In genomic region chr14:105496831-105497591, GRCh38 we compare ENCODE assay signal across 23 cellular contexts. TPM values are rescaled to one million over a fixed set of nuclear protein-coding genes. Genes with fewer than 3 reads are reported as not detected.
DNase-seq lines count a peak whose midpoint lies in the region; ATAC-seq and TF ChIP-seq lines count a peak whose summit lies in the region.
"Had no signal": no experiment of that assay in that cellular context is flagged by ENCODE, and none has a peak within 500 bp of the region (broad histone marks: within the 10 kb centered on the region; RNA-seq: fewer than 3 reads in every experiment).

No MANE protein-coding gene starts in this region.

- WGBS in liver = 50% methylated on average over 32 of the region's 32 CpGs
- WGBS in upper lobe of left lung, 2 donors = 90 to 95% methylated on average over 8 to 32 of the region's 32 CpGs

- H3K27ac ChIP-seq in WERI-Rb-1 = peak overlapping the region; percentile 92
- H3K27ac ChIP-seq in liver (ENCODE audit: low read depth in 1 of 2, low read length in 2 of 2) = peak overlapping the region; percentile 77 to 87
- H3K27ac ChIP-seq in upper lobe of left lung = no peak overlapping the region

- no peaks in the 10 kb centered on the region for H3K27me3 ChIP-seq in WERI-Rb-1 (ENCODE audit: insufficient read depth, low read depth, severe bottlenecking)
- H3K27me3 ChIP-seq in liver (ENCODE audit: control insufficient read depth in 4 of 4, insufficient read depth in 4 of 4, low read length in 3 of 4) = no peaks in the 10 kb centered on the region
- H3K27me3 ChIP-seq in upper lobe of left lung = no peaks in the 10 kb centered on the region
- H3K27me3 ChIP-seq: BE2C had no signal

- H3K4me3 ChIP-seq in WERI-Rb-1 (ENCODE audit: low read depth, low read length) (no peak overlapping the region), liver (ENCODE audit: low read depth in 1 of 3, low read length in 3 of 3) (no peak overlapping the region), upper lobe of left lung (no peak overlapping the region)
- H3K4me3 ChIP-seq: mucosa of descending colon had no signal

- H3K36me3 ChIP-seq in WERI-Rb-1 (peaks cover 22% of the 10 kb centered on the region), liver (ENCODE audit: control insufficient read depth in 4 of 4, insufficient read depth in 3 of 4, low read depth in 1 of 4, low read length in 3 of 4) (no peaks in the 10 kb centered on the region), upper lobe of left lung (peaks cover 0 to 14% (median 5%) of the 10 kb centered on the region in 4 donors)

- H3K36me3 Mint-ChIP-seq in activated T-cell treated with anti-CD3 and anti-CD28 coated beads, Interleukin-2, amount 50 U/mL, for 4 hours (ENCODE audit: insufficient read depth) = no peaks in the 10 kb centered on the region
- H3K36me3 Mint-ChIP-seq in endothelial cell (ENCODE audit: low read depth, unreplicated experiment) = no peaks in the 10 kb centered on the region
- H3K36me3 Mint-ChIP-seq: brain had no signal

- H3K4me1 Mint-ChIP-seq in activated T-cell treated with anti-CD3 and anti-CD28 coated beads, Interleukin-2, amount 50 U/mL, for 4 hours (ENCODE audit: low read depth) = peaks cover 2% of the 10 kb centered on the region
- no peaks in the 10 kb centered on the region for H3K4me1 Mint-ChIP-seq in endothelial cell (ENCODE audit: unreplicated experiment)

- peaks cover 12 to 69% (median 53%) of the 10 kb centered on the region in 4 donors for H3K4me1 ChIP-seq in liver (ENCODE audit: control insufficient read depth in 4 of 4, insufficient read depth in 4 of 4, low read length in 3 of 4)
- peaks cover under 1 to 2% (median under 1%) of the 10 kb centered on the region in 4 donors for H3K4me1 ChIP-seq in upper lobe of left lung

- DNase-seq in activated T-cell treated with anti-CD3 and anti-CD28 coated beads, Interleukin-2, amount 50 U/mL, for 1 hour = peak; percentile 21
- DNase-seq in activated T-cell treated with anti-CD3 and anti-CD28 coated beads, Interleukin-2, amount 50 U/mL, for 4 hours = no peak
- no peak for DNase-seq in WERI-Rb-1
- peak; percentile 15 to 83 for DNase-seq in upper lobe of left lung
- no peak for DNase-seq in DMS79 (lab: John Stamatoyannopoulos, UW)
- no peak for DNase-seq in RPMI8226
- no peak for DNase-seq in endothelial cell (ENCODE audit: low spot score)
- DNase-seq: activated CD4-positive, alpha-beta T cell treated with anti-CD3 and anti-CD28 coated beads, Interleukin-2, amount 50 U/mL, for 4 hours; activated gamma-delta T cell treated with Interleukin-2 at 50 U/mL for 16 hours; BE2C; foreskin melanocyte; HCEC 1CT; NCI-H1048; NCI-H187; NCI-H526 had no signal

- TF ChIP-seq CTCF in WERI-Rb-1 (IDR thresholded peaks at IDR 0.05; ENCODE audit: low read depth, low read length) = no peak
- no peak for TF ChIP-seq CTCF in liver (IDR thresholded peaks at IDR 0.05; ENCODE audit: low read depth, low read length, missing input control)
- TF ChIP-seq CTCF in upper lobe of left lung (IDR thresholded peaks at IDR 0.05) = no peak
- TF ChIP-seq CTCF in endothelial cell (IDR thresholded peaks at IDR 0.05; ENCODE audit: unreplicated experiment) = no peak

- H3K9ac ChIP-seq in liver (ENCODE audit: low read depth in 1 of 2, low read length in 2 of 2) = peak overlapping the region in 1 of 2 donors; percentile 16

- TF ChIP-seq EP300 in upper lobe of left lung (IDR thresholded peaks at IDR 0.05) = no peak

- no peak for TF ChIP-seq POLR2A in upper lobe of left lung (IDR thresholded peaks at IDR 0.05)

- no peaks in the 10 kb centered on the region for H3K9me3 Mint-ChIP-seq in activated T-cell treated with anti-CD3 and anti-CD28 coated beads, Interleukin-2, amount 50 U/mL, for 4 hours
- H3K9me3 Mint-ChIP-seq in endothelial cell (ENCODE audit: unreplicated experiment) = no peaks in the 10 kb centered on the region
- H3K9me3 Mint-ChIP-seq: brain; effector memory CD8-positive, alpha-beta T cell; neural crest cell had no signal

- no peaks in the 10 kb centered on the region for H3K27me3 Mint-ChIP-seq in activated T-cell treated with anti-CD3 and anti-CD28 coated beads, Interleukin-2, amount 50 U/mL, for 4 hours (ENCODE audit: low read depth)
- peaks cover 9% of the 10 kb centered on the region for H3K27me3 Mint-ChIP-seq in endothelial cell (ENCODE audit: unreplicated experiment)
- H3K27me3 Mint-ChIP-seq: brain; effector memory CD8-positive, alpha-beta T cell; progenitor cell of endocrine pancreas had no signal

- ATAC-seq in activated T-cell treated with anti-CD3 and anti-CD28 coated beads, Interleukin-2, amount 50 U/mL, for 4 hours = no peak
- ATAC-seq in upper lobe of left lung (ENCODE audit: low FRiP score in 2 of 2) = no peak
- ATAC-seq: effector memory CD8-positive, alpha-beta T cell; esophagus mucosa; mucosa of descending colon; SK-N-SH treated with all-trans-retinoic acid at 6 μM for 48 hours had no signal

- H3K27ac Mint-ChIP-seq in endothelial cell (ENCODE audit: unreplicated experiment) = no peak overlapping the region
- H3K27ac Mint-ChIP-seq: brain, progenitor cell of endocrine pancreas had no signal

- H3K4me3 Mint-ChIP-seq in activated T-cell treated with anti-CD3 and anti-CD28 coated beads, Interleukin-2, amount 50 U/mL, for 4 hours = no peak overlapping the region
- H3K4me3 Mint-ChIP-seq in endothelial cell (ENCODE audit: unreplicated experiment) = no peak overlapping the region
- H3K4me3 Mint-ChIP-seq: brain had no signal

- H3K9me3 ChIP-seq in WERI-Rb-1 (ENCODE audit: severe bottlenecking) (no peaks in the 10 kb centered on the region), liver (ENCODE audit: control insufficient read depth in 4 of 4, low read length in 3 of 4) (no peaks in the 10 kb centered on the region), upper lobe of left lung (no peaks in the 10 kb centered on the region)
- H3K9me3 ChIP-seq: BE2C, mucosa of descending colon had no signal

- no peak for TF ChIP-seq RAD21 in liver (IDR thresholded peaks at IDR 0.05)

TF ChIP-seq in liver, 16 proteins besides CTCF, POLR2A, EP300 and RAD21 (continues in another document):
- TF ChIP-seq MAX (IDR thresholded peaks at IDR 0.05) = no peak
- no peak for TF ChIP-seq HNF4A (conservative IDR thresholded peaks at IDR 0.05)
- no peak for TF ChIP-seq ATF3 (IDR thresholded peaks at IDR 0.05)
- TF ChIP-seq YY1 (IDR thresholded peaks at IDR 0.05) = no peak
- TF ChIP-seq SP1 (IDR thresholded peaks at IDR 0.05) = no peak
- TF ChIP-seq TAF1 (conservative IDR thresholded peaks at IDR 0.05) = no peak
- no peak for TF ChIP-seq FOXA1 (IDR thresholded peaks at IDR 0.05)
- no peak for TF ChIP-seq EGR1 (IDR thresholded peaks at IDR 0.05; ENCODE audit: low read depth in 2 of 2)
- TF ChIP-seq GABPA (IDR thresholded peaks at IDR 0.05 in 1 of 2, conservative IDR thresholded peaks at IDR 0.05 in 1 of 2) = no peak
- no peak for TF ChIP-seq RXRA (IDR thresholded peaks at IDR 0.05)
- TF ChIP-seq FOXA2 (IDR thresholded peaks at IDR 0.05) = no peak

RNA-seq across cellular contexts. Expression of gene TEDC1, which starts 6.0 kb away (rescaled TPM):
- 10 to 100 TPM; 53.7 to 58.7 (median 57.8) TPM for total RNA-seq in activated T-cell treated with anti-CD3 and anti-CD28 coated beads, Interleukin-2, amount 50 U/mL, for 4 hours
- 1 to 10 TPM; 2.2 to 7.5 TPM for total RNA-seq in liver
- 1 to 10 TPM in 1 of 2 donors, under 1 TPM in 1; 0.97 to 4.2 TPM for polyA plus RNA-seq in liver
- 10 to 100 TPM; 13.8 to 38.5 (median 17.4) TPM for total RNA-seq in upper lobe of left lung
- total RNA-seq in endothelial cell (ENCODE audit: unreplicated experiment) = 11.5 TPM

RNA-seq across cellular contexts. Expression of gene CRIP1, which starts 10.3 kb away (rescaled TPM):
- total RNA-seq in activated T-cell treated with anti-CD3 and anti-CD28 coated beads, Interleukin-2, amount 50 U/mL, for 4 hours = 10 to 100 TPM; 24.9 to 43.9 (median 33.5) TPM
- total RNA-seq in liver (1 to 10 TPM; 1.4 to 1.8 TPM), upper lobe of left lung (100 to 1,000 TPM in 4 of 6 donors, 10 to 100 TPM in 2; 26.2 to 425 (median 200) TPM), endothelial cell (ENCODE audit: unreplicated experiment) (2.5 TPM)
- polyA plus RNA-seq in liver = 10 to 100 TPM in 1 of 2 donors, 1 to 10 TPM in 1; 6.0 to 11.4 TPM

RNA-seq across cellular contexts. Expression of gene CRIP2, which starts 22.4 kb away (rescaled TPM):
- 1 to 10 TPM in 1 of 3 donors, under 1 TPM in 2; 0.90 to 1.4 (median 0.91) TPM for total RNA-seq in activated T-cell treated with anti-CD3 and anti-CD28 coated beads, Interleukin-2, amount 50 U/mL, for 4 hours
- total RNA-seq in liver (10 to 100 TPM in 1 of 2 donors, 1 to 10 TPM in 1; 4.3 to 10.9 TPM), upper lobe of left lung (100 to 1,000 TPM in 5 of 6 donors, 10 to 100 TPM in 1; 55.5 to 422 (median 190) TPM), endothelial cell (ENCODE audit: unreplicated experiment) (67.4 TPM)
- 10 to 100 TPM; 30.6 to 40.0 TPM for polyA plus RNA-seq in liver

RNA-seq across cellular contexts. Expression of gene TMEM121, which starts 29.4 kb away (rescaled TPM):
- 10 to 100 TPM; 14.4 to 24.6 (median 19.5) TPM for total RNA-seq in activated T-cell treated with anti-CD3 and anti-CD28 coated beads, Interleukin-2, amount 50 U/mL, for 4 hours
- total RNA-seq in liver = under 1 TPM; 0.33 to 0.37 TPM
- 1 to 10 TPM in 1 of 2 donors, not detected in 1; 1.5 TPM for polyA plus RNA-seq in liver
- total RNA-seq in upper lobe of left lung = 1 to 10 TPM in 4 of 6 donors, under 1 TPM in 1, not detected in 1; 0.69 to 4.6 (median 3.8) TPM
- total RNA-seq in endothelial cell (ENCODE audit: unreplicated experiment) = 1.6 TPM

Comparison
In these comparisons a context has a peak if more than half of its experiments do, and no peak if none do; other contexts are left out.
1. DNase-seq: peak in activated T-cell treated with anti-CD3 and anti-CD28 coated beads, Interleukin-2, amount 50 U/mL, for 1 hour (single experiment) and upper lobe of left lung (2 of 2); none in activated T-cell treated with anti-CD3 and anti-CD28 coated beads, Interleukin-2, amount 50 U/mL, for 4 hours (single experiment), WERI-Rb-1 (single experiment), DMS79 (single experiment), RPMI8226 (single experiment) and endothelial cell (single experiment).
2. H3K27ac ChIP-seq: peak in WERI-Rb-1 (single experiment) and liver (2 of 2); none in upper lobe of left lung (0 of 4).